Comparison of ENCODE assay signal across 28 cellular contexts in genomic region chr2:96171836-96172235, GRCh38. TPM values are rescaled to one million over a fixed set of nuclear protein-coding genes. Genes with fewer than 3 reads are reported as not detected.
DNase-seq lines count a peak whose midpoint lies in the region; ATAC-seq, FAIRE-seq and TF ChIP-seq lines count a peak whose summit lies in the region.
"Had no signal": no experiment of that assay in that cellular context is flagged by ENCODE, and none has a peak within 500 bp of the region (broad histone marks: within the 10 kb centered on the region; RNA-seq: fewer than 3 reads in every experiment).

No MANE protein-coding gene starts in this region.

- H3K4me3 ChIP-seq in H1 (ENCODE audit: extremely low read depth in 1 of 4, insufficient read depth in 2 of 4, low read depth in 3 of 4, low read length in 4 of 4) (no peak overlapping the region), sigmoid colon (no peak overlapping the region)
- H3K4me3 ChIP-seq: PC-9, SJCRH30 had no signal

- H4K20me1 ChIP-seq in H1 (replicated peaks in 1 of 2; ENCODE audit: control insufficient read depth in 1 of 2, insufficient read depth in 2 of 2, low read length in 2 of 2): no peaks in the 10 kb centered on the region

- H3K27me3 ChIP-seq in H1 (replicated peaks in 1 of 4; ENCODE audit: control insufficient read depth in 3 of 4, extremely low read depth in 1 of 4, insufficient read depth in 3 of 4, low read length in 3 of 4) (no peaks in the 10 kb centered on the region), sigmoid colon (no peaks in the 10 kb centered on the region)
- H3K27me3 ChIP-seq: SJCRH30 had no signal

- POLR2A ChIA-PET in activated CD4-positive, alpha-beta T cell treated with anti-CD3 and anti-CD28 coated beads for 36 hours (lab: Charles Lee): no interaction called here
- POLR2A ChIA-PET in H1 (lab: Charles Lee; ENCODE audit: partially characterized antibody): interaction anchor here (1.6 kb wide), 1 partner anchor 27 kb away, joined by 3 read pairs; the partner anchor contains the start of gene DUSP2

- H3K9ac ChIP-seq in H1 (replicated peaks in 1 of 4; ENCODE audit: extremely low read depth in 1 of 4, low read depth in 3 of 4, low read length in 3 of 4): no peak overlapping the region

- peaks cover 2% of the 10 kb centered on the region for H3K36me3 Mint-ChIP-seq in activated CD4-positive, alpha-beta T cell treated with anti-CD3 and anti-CD28 coated beads for 36 hours (ENCODE audit: low read depth)
- H3K36me3 Mint-ChIP-seq: CD8-positive, alpha-beta memory T cell had no signal

- H3K23ac ChIP-seq in H1 (ENCODE audit: insufficient read length): no peak overlapping the region

- H3K36me3 ChIP-seq in H1 (ENCODE audit: control insufficient read depth in 2 of 4, insufficient read depth in 4 of 4, low read length in 3 of 4): no peaks in the 10 kb centered on the region
- no peaks in the 10 kb centered on the region for H3K36me3 ChIP-seq in sigmoid colon
- H3K36me3 ChIP-seq: SJCRH30 had no signal

- no peak overlapping the region for H2AK5ac ChIP-seq in H1 (ENCODE audit: low read depth, low read length)

- H2BK120ac ChIP-seq in H1 (replicated peaks; ENCODE audit: low read depth, low read length): no peak overlapping the region

- H2BK5ac ChIP-seq in H1 (ENCODE audit: low read depth, low read length): no peak overlapping the region

- TF ChIP-seq RAD21 in H1 (IDR thresholded peaks at IDR 0.05 in 1 of 2, conservative IDR thresholded peaks at IDR 0.05 in 1 of 2; ENCODE audit: low read depth in 2 of 2, low read length in 2 of 2): no peak

- H4K5ac ChIP-seq in H1 (ENCODE audit: insufficient read length, low read depth, low read length): no peak overlapping the region

- H4K91ac ChIP-seq in H1 (replicated peaks; ENCODE audit: insufficient read length, low read length): no peak overlapping the region

- H3K4me3 Mint-ChIP-seq in activated CD4-positive, alpha-beta T cell treated with anti-CD3 and anti-CD28 coated beads for 36 hours: no peak overlapping the region
- H3K4me3 Mint-ChIP-seq: B cell; CD8-positive, alpha-beta memory T cell had no signal

- no peak overlapping the region for H3K56ac ChIP-seq in H1 (replicated peaks; ENCODE audit: insufficient read length, low read depth, low read length)

- no peaks in the 10 kb centered on the region for H3K23me2 ChIP-seq in H1 (ENCODE audit: low read depth, low read length)

- H3K4me2 ChIP-seq in H1 (ENCODE audit: insufficient read depth in 1 of 2, low read depth in 2 of 2, low read length in 2 of 2): no peak overlapping the region
- H3K4me2 ChIP-seq: PC-9 had no signal

- no peak overlapping the region for H3K18ac ChIP-seq in H1 (ENCODE audit: extremely low read depth, low read length)

- intact Hi-C loops in activated CD4-positive, alpha-beta T cell treated with anti-CD3 and anti-CD28 coated beads for 36 hours (cut with DNase I, micrococcal nuclease): loop anchor here in 1 of 2 experiments (10.0 kb wide), 1 partner anchor 147 kb away; no protein-coding TSS in a partner anchor
- intact Hi-C loops in sigmoid colon (cut with DNase I): no loop called here

- peaks cover 43% of the 10 kb centered on the region for H3K4me1 Mint-ChIP-seq in activated CD4-positive, alpha-beta T cell treated with anti-CD3 and anti-CD28 coated beads for 36 hours

- peak overlapping the region; percentile 65; the same call in 1 of the 2 replicates for H4K8ac ChIP-seq in H1 (ENCODE audit: extremely low read depth, insufficient read depth, low read length)

- no peak overlapping the region for H2BK12ac ChIP-seq in H1 (ENCODE audit: low read depth, low read length)

- H3K79me1 ChIP-seq in H1 (ENCODE audit: low read depth, low read length): no peaks in the 10 kb centered on the region

- CTCF ChIA-PET in activated CD4-positive, alpha-beta T cell treated with anti-CD3 and anti-CD28 coated beads for 36 hours (lab: Charles Lee): interaction anchor here (5.2 kb wide), 1 partner anchor 29 kb away, joined by 347 read pairs; the partner anchor contains the start of genes ASTL and DUSP2
- CTCF ChIA-PET in H1 (lab: Charles Lee; ENCODE audit: partially characterized antibody): interaction anchor here (5.6 kb wide), 1 partner anchor 30 kb away, joined by 155 read pairs; the partner anchor contains the start of genes ASTL and DUSP2

- H3K4ac ChIP-seq in H1 (replicated peaks; ENCODE audit: insufficient read length, low read depth, low read length): no peak overlapping the region

- H3K27me3 Mint-ChIP-seq in activated CD4-positive, alpha-beta T cell treated with anti-CD3 and anti-CD28 coated beads for 36 hours: no peaks in the 10 kb centered on the region
- H3K27me3 Mint-ChIP-seq: B cell had no signal

- H3K9me3 ChIP-seq in H1 (ENCODE audit: insufficient read depth in 2 of 2, low read depth in 1 of 2, low read length in 1 of 2) (peaks cover 0 to 3% of the 10 kb centered on the region in 2 experiments; a peak in 1 of 4 replicates), sigmoid colon (peaks cover 0 to 5% (median 0%) of the 10 kb centered on the region in 4 donors)

- H3K4me1 ChIP-seq in H1 (replicated peaks in 1 of 4; ENCODE audit: control insufficient read depth in 3 of 4, insufficient read depth in 4 of 4, low read length in 3 of 4): 0 out of 7 replicates have a peak, but pooled peaks cover 0 to 2% (median 0%) of the 10 kb centered on the region in 4 experiments
- no peaks in the 10 kb centered on the region for H3K4me1 ChIP-seq in sigmoid colon

- ATAC-seq in activated CD4-positive, alpha-beta T cell treated with anti-CD3 and anti-CD28 coated beads for 36 hours: no peak
- ATAC-seq in GM19351 (IDR thresholded peaks at IDR 0.05; ENCODE audit: unreplicated experiment) (no peak), HG03520 (IDR thresholded peaks at IDR 0.05; ENCODE audit: unreplicated experiment) (no peak)
- ATAC-seq: Right ventricle myocardium inferior had no signal

- no peak for DNase-seq in activated CD4-positive, alpha-beta T cell treated with anti-CD3 and anti-CD28 coated beads for 36 hours
- DNase-seq in activated CD4-positive, alpha-beta T cell treated with anti-CD3 and anti-CD28 coated beads, Interleukin-2, amount 50 U/mL, for 1 hour: no peak
- DNase-seq in HTR-8/SVneo (ENCODE audit: insufficient read length, low spot score) (no peak), H1 (ENCODE audit: low read depth in 1 of 2, low spot score in 2 of 2) (no peak), sigmoid colon (peak; percentile 54)
- DNase-seq: Calu3; CD8-positive, alpha-beta memory T cell; DMS79 treated with DMSO at 0.1 percent for 48 hours; GF-D8; H7; KG1; MM.1S; NCI-H2029; NCI-H446; NCI-H524 treated with DMSO at 0.1 percent for 48 hours; NCI-H82; NK-92 treated with Interleukin-12 subunit alpha and Interleukin-12 subunit beta, amount 100 ng/mL, for 24 hours; PC-9; SJCRH30 had no signal

- peaks cover 3% of the 10 kb centered on the region for H3K9me3 Mint-ChIP-seq in activated CD4-positive, alpha-beta T cell treated with anti-CD3 and anti-CD28 coated beads for 36 hours (ENCODE audit: low read depth)
- H3K9me3 Mint-ChIP-seq: CD8-positive, alpha-beta memory T cell had no signal

- 96% methylated on average over 11 of the region's 15 CpGs; no CpG with 5 or more reads in 1 of the 2 experiments for WGBS in H1 (ENCODE audit: extremely low coverage in 1 of 2, insufficient coverage in 1 of 2, insufficient read length in 1 of 2, insufficient replicate concordance in 2 of 2, low coverage in 1 of 2, low lambda C conversion rate in 2 of 2, missing lambda C conversion rate in 1 of 2), 2 experiments
- WGBS in sigmoid colon, 2 donors: 95 to 97% methylated on average over 15 of the region's 15 CpGs

- no peak overlapping the region for H3K14ac ChIP-seq in H1 (ENCODE audit: insufficient read length)

- FAIRE-seq in HTR-8/SVneo (lab: Jason Lieb, UNC): peak; percentile 57
- FAIRE-seq in H1 (lab: Jason Lieb, UNC): no peak
- FAIRE-seq: GM12892, GM19239 had no signal

- no peak overlapping the region for H2BK15ac ChIP-seq in H1 (ENCODE audit: low read length)

- H3K27ac ChIP-seq in H1 (ENCODE audit: low read depth, low read length) (no peak overlapping the region), sigmoid colon (no peak overlapping the region)
- H3K27ac ChIP-seq: 22Rv1, C4-2B, PC-9, SJCRH30 had no signal

- no peak overlapping the region for H2AFZ ChIP-seq in H1 (ENCODE audit: low read length)
- H2AFZ ChIP-seq: PC-9 had no signal

- no peak for TF ChIP-seq POLR2A in H1 (IDR thresholded peaks at IDR 0.05; ENCODE audit: control extremely low read depth in 1 of 2, low read depth in 2 of 2, low read length in 2 of 2)
- no peak for TF ChIP-seq POLR2A in sigmoid colon (IDR thresholded peaks at IDR 0.05)

- TF ChIP-seq CTCF in H1 (IDR thresholded peaks at IDR 0.05; ENCODE audit: control extremely low read depth in 1 of 3, insufficient read depth in 1 of 3, low read depth in 1 of 3, low read length in 3 of 3): no peak
- TF ChIP-seq CTCF in sigmoid colon (IDR thresholded peaks at IDR 0.05): no peak

- no peaks in the 10 kb centered on the region for H3K79me2 ChIP-seq in H1 (ENCODE audit: control insufficient read depth in 1 of 2, insufficient read depth in 2 of 2, low read length in 2 of 2)

- H2BK20ac ChIP-seq in H1 (ENCODE audit: low read length): no peak overlapping the region

- TF ChIP-seq EP300 in H1 (IDR thresholded peaks at IDR 0.05; ENCODE audit: borderline replicate concordance in 1 of 2, low read depth in 2 of 2, low read length in 2 of 2) (no peak), sigmoid colon (IDR thresholded peaks at IDR 0.05) (no peak)

- peak overlapping the region; percentile 12 for H3K27ac Mint-ChIP-seq in activated CD4-positive, alpha-beta T cell treated with anti-CD3 and anti-CD28 coated beads for 36 hours
- H3K27ac Mint-ChIP-seq: B cell had no signal

RNA-seq across cellular contexts. Expression of gene DUSP2, which starts 26.6 kb away (rescaled TPM):
- total RNA-seq in activated CD4-positive, alpha-beta T cell treated with anti-CD3 and anti-CD28 coated beads for 36 hours: 100 to 1,000 TPM; 248 to 407 TPM
- 8.7 and 10.1 TPM in 2 replicates for total RNA-seq in H1 (2021; fragmentation: NEBNext Ultra II Directional; extraction: Animal tissue kit (Norgen Biotek cat#: 25700))
- polyA plus RNA-seq in H1 (2011; rRNA removed) (10.4 and 11.7 TPM in 2 replicates), sigmoid colon (10 to 100 TPM in 1 of 3 donors, 1 to 10 TPM in 2; 1.2 to 17.4 (median 1.2) TPM)
- polyA plus RNA-seq in H1 (2011; cell fraction: cytosol; rRNA removed): 8.4 TPM
- polyA plus RNA-seq in H1 (2011; cell fraction: nucleus; rRNA removed): 21.7 TPM
- 5.9 to 8.2 TPM (median 7.6 TPM) in 4 replicates for polyA plus RNA-seq in H1 (2012, experiment 1 of 2)
- 9.0 TPM for polyA plus RNA-seq in H1 (2012, experiment 2 of 2)
- polyA plus RNA-seq in H1 (2013, experiment 1 of 2): 3.6 TPM
- 3.2 TPM for polyA plus RNA-seq in H1 (2013, experiment 2 of 2)
- 5.5 and 5.9 TPM in 2 replicates for polyA minus RNA-seq in H1 (2011; rRNA and poly(A)+ RNA removed)
- polyA minus RNA-seq in H1 (2011; cell fraction: cytosol; rRNA and poly(A)+ RNA removed): 5.7 TPM
- polyA minus RNA-seq in H1 (2011; cell fraction: nucleus; rRNA and poly(A)+ RNA removed): 26.8 TPM
- 1 to 10 TPM in 3 of 4 donors, not detected in 1; 2.5 to 6.7 (median 3.0) TPM for total RNA-seq in sigmoid colon

RNA-seq across cellular contexts. Expression of gene ASTL, which starts 33.5 kb away (rescaled TPM):
- total RNA-seq in activated CD4-positive, alpha-beta T cell treated with anti-CD3 and anti-CD28 coated beads for 36 hours: 1 to 10 TPM; 2.5 to 2.8 TPM
- total RNA-seq in H1 (2021; fragmentation: NEBNext Ultra II Directional; extraction: Animal tissue kit (Norgen Biotek cat#: 25700)): 0.60 and 0.75 TPM in 2 replicates
- 1.4 and 2.2 TPM in 2 replicates for polyA plus RNA-seq in H1 (2011; rRNA removed)
- polyA plus RNA-seq in H1 (2011; cell fraction: cytosol; rRNA removed): 1.4 TPM
- polyA plus RNA-seq in H1 (2011; cell fraction: nucleus; rRNA removed): 2.5 TPM
- 0.28 to 1.2 TPM (median 0.73 TPM) in 4 replicates for polyA plus RNA-seq in H1 (2012, experiment 1 of 2)
- 0.54 TPM for polyA plus RNA-seq in H1 (2012, experiment 2 of 2)
- 0.67 TPM for polyA plus RNA-seq in H1 (2013, experiment 1 of 2)
- polyA plus RNA-seq in H1 (2013, experiment 2 of 2): 0.46 TPM
- 1.2 and 1.6 TPM in 2 replicates for polyA minus RNA-seq in H1 (2011; rRNA and poly(A)+ RNA removed)
- 1.8 TPM for polyA minus RNA-seq in H1 (2011; cell fraction: cytosol; rRNA and poly(A)+ RNA removed)
- polyA minus RNA-seq in H1 (2011; cell fraction: nucleus; rRNA and poly(A)+ RNA removed): 1.8 TPM
- not detected for total RNA-seq in sigmoid colon
- polyA plus RNA-seq in sigmoid colon: under 1 TPM in 1 of 3 donors, not detected in 2; 0.36 TPM
- total RNA-seq: Calu3, H7, PC-9, Right ventricle myocardium inferior, RPMI7951, SJCRH30 had no signal

RNA-seq across cellular contexts. Expression of gene STARD7, which starts 36.8 kb away (rescaled TPM):
- 100 to 1,000 TPM; 151 to 173 TPM for total RNA-seq in activated CD4-positive, alpha-beta T cell treated with anti-CD3 and anti-CD28 coated beads for 36 hours
- 200 and 207 TPM in 2 replicates for total RNA-seq in H1 (2021; fragmentation: NEBNext Ultra II Directional; extraction: Animal tissue kit (Norgen Biotek cat#: 25700))
- 60.3 and 89.1 TPM in 2 replicates for polyA plus RNA-seq in H1 (2011; rRNA removed)
- 90.5 TPM for polyA plus RNA-seq in H1 (2011; cell fraction: cytosol; rRNA removed)
- polyA plus RNA-seq in H1 (2011; cell fraction: nucleus; rRNA removed): 50.4 TPM
- polyA plus RNA-seq in H1 (2012, experiment 1 of 2): 125 to 145 TPM (median 130 TPM) in 4 replicates
- polyA plus RNA-seq in H1 (2012, experiment 2 of 2): 61.7 TPM
- 108 TPM for polyA plus RNA-seq in H1 (2013, experiment 1 of 2)
- polyA plus RNA-seq in H1 (2013, experiment 2 of 2): 99.9 TPM
- polyA minus RNA-seq in H1 (2011; rRNA and poly(A)+ RNA removed): 116 and 121 TPM in 2 replicates
- 74.0 TPM for polyA minus RNA-seq in H1 (2011; cell fraction: cytosol; rRNA and poly(A)+ RNA removed)
- polyA minus RNA-seq in H1 (2011; cell fraction: nucleus; rRNA and poly(A)+ RNA removed): 149 TPM
- total RNA-seq in sigmoid colon: 10 to 100 TPM; 50.4 to 88.5 (median 73.1) TPM
- polyA plus RNA-seq in sigmoid colon: 10 to 100 TPM; 39.6 to 74.6 (median 40.5) TPM

RNA-seq across cellular contexts. Expression of gene ADRA2B, which starts 55.5 kb away (rescaled TPM):
- total RNA-seq in activated CD4-positive, alpha-beta T cell treated with anti-CD3 and anti-CD28 coated beads for 36 hours: under 1 TPM; 0.30 to 0.54 TPM
- 6.5 and 6.6 TPM in 2 replicates for total RNA-seq in H1 (2021; fragmentation: NEBNext Ultra II Directional; extraction: Animal tissue kit (Norgen Biotek cat#: 25700))
- 5.8 and 8.3 TPM in 2 replicates for polyA plus RNA-seq in H1 (2011; rRNA removed)
- polyA plus RNA-seq in H1 (2011; cell fraction: cytosol; rRNA removed): 6.6 TPM
- 14.4 TPM for polyA plus RNA-seq in H1 (2011; cell fraction: nucleus; rRNA removed)
- 3.3 to 6.4 TPM (median 5.3 TPM) in 4 replicates for polyA plus RNA-seq in H1 (2012, experiment 1 of 2)
- 4.8 TPM for polyA plus RNA-seq in H1 (2012, experiment 2 of 2)
- 3.7 TPM for polyA plus RNA-seq in H1 (2013, experiment 1 of 2)
- polyA plus RNA-seq in H1 (2013, experiment 2 of 2): 4.0 TPM
- 4.4 and 4.9 TPM in 2 replicates for polyA minus RNA-seq in H1 (2011; rRNA and poly(A)+ RNA removed)
- polyA minus RNA-seq in H1 (2011; cell fraction: cytosol; rRNA and poly(A)+ RNA removed): 6.7 TPM
- polyA minus RNA-seq in H1 (2011; cell fraction: nucleus; rRNA and poly(A)+ RNA removed): 6.8 TPM
- 1 to 10 TPM in 2 of 4 donors, under 1 TPM in 2; 0.49 to 1.4 (median 0.83) TPM for total RNA-seq in sigmoid colon
- under 1 TPM in 2 of 3 donors, not detected in 1; under 0.01 to 0.54 TPM for polyA plus RNA-seq in sigmoid colon
- total RNA-seq: Calu3, RPMI7951, SJCRH30 had no signal
- polyA plus RNA-seq: CD8-positive, alpha-beta memory T cell had no signal

Comparison
In these comparisons a context has a peak if more than half of its experiments do, and no peak if none do; other contexts are left out.
1. RNA of gene DUSP2, which starts 26.6 kb away (total RNA-seq): 248 to 407 TPM in activated CD4-positive, alpha-beta T cell treated with anti-CD3 and anti-CD28 coated beads for 36 hours; 8.7 to 10.1 TPM in H1 and 2.5 to 6.7 TPM in sigmoid colon; every median in the first group is over 10 times any median in the second.